ENCODE assay signal across 16 cellular contexts in the genomic region with DNA sequence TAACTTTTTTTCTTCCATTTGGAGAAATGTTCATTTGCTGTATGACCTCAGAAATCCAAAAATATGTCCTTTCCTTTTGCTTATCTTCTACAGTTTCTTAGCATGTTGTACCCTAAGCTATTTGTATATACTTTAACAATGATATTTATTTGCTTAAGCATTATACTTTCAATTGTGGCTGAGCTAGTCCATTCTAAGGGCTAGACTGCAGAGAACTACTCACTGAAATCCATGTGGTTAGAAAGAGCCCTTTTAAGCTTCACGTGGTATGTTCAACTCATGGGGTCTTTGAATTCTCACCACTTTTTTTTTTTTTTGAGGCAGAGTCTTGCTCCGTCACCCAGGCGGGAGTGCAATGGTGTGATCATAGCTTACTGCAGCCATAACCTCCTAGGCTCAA.
"Had no signal": no experiment of that assay in that cellular context is flagged by ENCODE, and none has a peak within 500 bp of the region (broad histone marks: within the 10 kb centered on the region; RNA-seq: fewer than 3 reads in every experiment).

No MANE protein-coding gene starts in this region.

- H3K36me3 Mint-ChIP-seq: activated CD4-positive, alpha-beta memory T cell treated with anti-CD3 and anti-CD28 coated beads for 36 hours; activated CD8-positive, alpha-beta memory T cell treated with anti-CD3 and anti-CD28 coated beads, Interleukin-2, amount 10 ng/mL, durations not matched to agents 7 days and 5 days; activated naive CD4-positive, alpha-beta T cell treated with anti-CD3 and anti-CD28 coated beads, Interleukin-2, amount 50 U/mL, for 24 hours; brain had no signal

- H3K27me3 Mint-ChIP-seq: brain had no signal

- H3K4me1 Mint-ChIP-seq: activated CD8-positive, alpha-beta memory T cell treated with anti-CD3 and anti-CD28 coated beads, Interleukin-2, amount 10 ng/mL, durations not matched to agents 7 days and 5 days; activated naive CD4-positive, alpha-beta T cell treated with anti-CD3 and anti-CD28 coated beads, Interleukin-2, amount 50 U/mL, for 24 hours; central memory CD8-positive, alpha-beta T cell had no signal

- H3K27ac ChIP-seq: prostate gland, transverse colon, WERI-Rb-1 had no signal

- H3K4me3 ChIP-seq: lung, prostate gland, transverse colon had no signal

- H3K9me3 Mint-ChIP-seq: activated CD4-positive, alpha-beta memory T cell treated with anti-CD3 and anti-CD28 coated beads for 36 hours; activated naive CD4-positive, alpha-beta T cell treated with anti-CD3 and anti-CD28 coated beads, Interleukin-2, amount 50 U/mL, for 24 hours; activated T-cell treated with anti-CD3 and anti-CD28 coated beads, Interleukin-2, amount 50 U/mL, for 24 hours; brain; central memory CD8-positive, alpha-beta T cell had no signal

- H3K9me3 ChIP-seq: prostate gland, transverse colon had no signal

- H3K4me1 ChIP-seq: prostate gland had no signal

- H3K4me3 Mint-ChIP-seq: activated CD4-positive, alpha-beta memory T cell treated with anti-CD3 and anti-CD28 coated beads for 36 hours; activated CD8-positive, alpha-beta memory T cell treated with anti-CD3 and anti-CD28 coated beads, Interleukin-2, amount 10 ng/mL, durations not matched to agents 7 days and 5 days; activated naive CD4-positive, alpha-beta T cell treated with anti-CD3 and anti-CD28 coated beads, Interleukin-2, amount 50 U/mL, for 24 hours; activated T-cell treated with anti-CD3 and anti-CD28 coated beads, Interleukin-2, amount 50 U/mL, for 24 hours; central memory CD8-positive, alpha-beta T cell had no signal

- H3K36me3 ChIP-seq: prostate gland, transverse colon, WERI-Rb-1 had no signal

- ATAC-seq: activated CD8-positive, alpha-beta memory T cell treated with anti-CD3 and anti-CD28 coated beads, Interleukin-2, amount 10 ng/mL, durations not matched to agents 7 days and 5 days; right cardiac atrium; stimulated activated naive CD8-positive, alpha-beta T cell treated with anti-CD3 and anti-CD28 coated beads, Interleukin-15, Interleukin-2, amounts not matched to agents 100 U/mL and 50 U/mL, for 24 hours had no signal

- DNase-seq: activated CD4-positive, alpha-beta memory T cell treated with anti-CD3 and anti-CD28 coated beads for 36 hours; activated CD8-positive, alpha-beta memory T cell treated with anti-CD3 and anti-CD28 coated beads, Interleukin-2, amount 10 ng/mL, durations not matched to agents 7 days and 5 days; activated T-cell treated with anti-CD3 and anti-CD28 coated beads, Interleukin-2, amount 50 U/mL, for 24 hours; amniotic stem cell; cortex of kidney; effector memory CD4-positive, alpha-beta T cell; right cardiac atrium; small intestine; stimulated activated naive CD8-positive, alpha-beta T cell treated with anti-CD3 and anti-CD28 coated beads, Interleukin-15, Interleukin-2, amounts not matched to agents 100 U/mL and 50 U/mL, for 24 hours; transverse colon; WERI-Rb-1 had no signal

- H3K27ac Mint-ChIP-seq: activated CD4-positive, alpha-beta memory T cell treated with anti-CD3 and anti-CD28 coated beads for 36 hours; activated CD8-positive, alpha-beta memory T cell treated with anti-CD3 and anti-CD28 coated beads, Interleukin-2, amount 10 ng/mL, durations not matched to agents 7 days and 5 days; activated naive CD4-positive, alpha-beta T cell treated with anti-CD3 and anti-CD28 coated beads, Interleukin-2, amount 50 U/mL, for 24 hours; activated T-cell treated with anti-CD3 and anti-CD28 coated beads, Interleukin-2, amount 50 U/mL, for 24 hours had no signal
